Comparison of ENCODE assay signal across 11 cellular contexts in genomic region chr7:12299367-12299766, GRCh38.
"Had no signal": no experiment of that assay in that cellular context is flagged by ENCODE, and none has a peak within 500 bp of the region (broad histone marks: within the 10 kb centered on the region; RNA-seq: fewer than 3 reads in every experiment).

No MANE protein-coding gene starts in this region.

- H3K4me3 ChIP-seq: GM23248, GM23338, HAP-1 had no signal

- H3K27ac Mint-ChIP-seq: GM23338, HFFc6 had no signal

- H3K4me3 Mint-ChIP-seq: GM23338, H9, HFFc6 had no signal

- H3K9me3 ChIP-seq: HAP-1 had no signal

- H2AFZ ChIP-seq: GM23248, GM23338 had no signal

- ATAC-seq: GM23338, HCT116 had no signal

- FAIRE-seq: H1, H54 had no signal

- H3K27ac ChIP-seq: GM23248 had no signal

- H3K4me1 ChIP-seq: HAP-1 had no signal

- H3K9ac ChIP-seq: GM23248 had no signal

- DNase-seq: GM23248, GOT3, H7, H9, HCEC 1CT, HFFc6 had no signal

- H3K36me3 ChIP-seq: HAP-1 had no signal

- H3K4me2 ChIP-seq: GM23338 had no signal
